8 cellular contexts compared by ENCODE assay signal in genomic region chr16:85420501-85421337, GRCh38.
DNase-seq lines count a peak whose midpoint lies in the region; ATAC-seq and TF ChIP-seq lines count a peak whose summit lies in the region.

No MANE protein-coding gene starts in this region.

- peaks cover 5% of the 10 kb centered on the region for H3K36me3 Mint-ChIP-seq in Caco-2 (ENCODE audit: insufficient read depth, unreplicated experiment)
- H3K36me3 Mint-ChIP-seq in T-helper 17 cell (ENCODE audit: low read depth), result no peaks in the 10 kb centered on the region

- peak overlapping the region; percentile 49 for H3K27ac Mint-ChIP-seq in Caco-2 (ENCODE audit: unreplicated experiment)
- H3K27ac Mint-ChIP-seq in T-helper 17 cell, result no peak overlapping the region

- H3K4me1 Mint-ChIP-seq in Caco-2 (ENCODE audit: low read depth, unreplicated experiment) (peaks cover 10% of the 10 kb centered on the region), T-helper 17 cell (peaks cover 4% of the 10 kb centered on the region)

- H3K36me3 ChIP-seq in Caco-2 (ENCODE audit: control insufficient read depth, insufficient read depth, low read length), result no peaks in the 10 kb centered on the region; the same call in 1 of the 2 replicates
- H3K36me3 ChIP-seq in ascending aorta, result no peaks in the 10 kb centered on the region

- peak; percentile 75 to 98 for TF ChIP-seq CTCF in Caco-2 (IDR thresholded peaks at IDR 0.05; ENCODE audit: insufficient read depth in 1 of 2, low read depth in 1 of 2, low read length in 1 of 2, severe bottlenecking in 1 of 2, unreplicated experiment in 1 of 2)
- TF ChIP-seq CTCF in ascending aorta (IDR thresholded peaks at IDR 0.05), result peak; percentile 99 to 100 (median 100)

- intact Hi-C loops in Caco-2 (cut with micrococcal nuclease; ENCODE audit: unreplicated experiment) (no loop called here), ascending aorta (cut with DNase I) (loop anchor here (1.0 to 10.0 kb wide), 5 partner anchors 24 to 294 kb away; no protein-coding TSS in a partner anchor)

- CTCF ChIA-PET in Caco-2 (lab: Charles Lee), result interaction anchor here (0.6 to 3.4 kb wide), 12 partner anchors 10 to 191 kb away, joined by 3 to 59 read pairs (median 4); no protein-coding TSS in a partner anchor

- H3K4me3 Mint-ChIP-seq in Caco-2 (ENCODE audit: unreplicated experiment), result no peak overlapping the region
- no peak overlapping the region for H3K4me3 Mint-ChIP-seq in T-helper 17 cell

- no peaks in the 10 kb centered on the region for H3K9me3 Mint-ChIP-seq in Caco-2 (ENCODE audit: unreplicated experiment)

- H3K27ac ChIP-seq in ascending aorta, result no peak overlapping the region

- BruUV-seq in Caco-2 (replicated peaks; lab: Mats Ljungman, UMichigan), result no TSS peak

- H3K9me3 ChIP-seq in Caco-2 (no peaks in the 10 kb centered on the region), T-helper 17 cell (ENCODE audit: control insufficient read depth, low read length, poor library complexity, severe bottlenecking) (no peaks in the 10 kb centered on the region), ascending aorta (no peaks in the 10 kb centered on the region)

- DNase-seq in Caco-2 (peak; percentile 39 to 67), T-helper 17 cell (peak; percentile 56 to 82 (median 69)), ascending aorta (ENCODE audit: low spot score in 2 of 2) (no peak), islet precursor cell (peak; percentile 76)
- DNase-seq in stimulated activated CD4-positive, alpha-beta T cell treated with anti-CD3 and anti-CD28 coated beads, Interleukin-4, amount 100 ng/mL, for 24 hours, result peak; percentile 75

- POLR2A ChIA-PET in Caco-2 (lab: Charles Lee), result no interaction called here

- H3K27me3 Mint-ChIP-seq in Caco-2 (ENCODE audit: insufficient read depth, unreplicated experiment) (no peaks in the 10 kb centered on the region), T-helper 17 cell (peaks cover 22% of the 10 kb centered on the region)

- H3K4me3 ChIP-seq in Caco-2 (ENCODE audit: low read depth, low read length) (no peak overlapping the region), ascending aorta (no peak overlapping the region)

- H3K27me3 ChIP-seq in Caco-2 (replicated peaks; ENCODE audit: control insufficient read depth, insufficient read depth, low read length) (no peaks in the 10 kb centered on the region), ascending aorta (no peaks in the 10 kb centered on the region)

- H3K4me1 ChIP-seq in Caco-2 (peaks cover 39% of the 10 kb centered on the region), ascending aorta (peaks cover 0 to 3% of the 10 kb centered on the region in 2 donors)

- ATAC-seq in HG03354 (IDR thresholded peaks at IDR 0.05; ENCODE audit: poor library complexity, severe bottlenecking, unreplicated experiment) (peak; percentile 52), T-helper 17 cell (peak; percentile 94), HG03159 (IDR thresholded peaks at IDR 0.05; ENCODE audit: unreplicated experiment) (no peak), HG02678 (IDR thresholded peaks at IDR 0.05; ENCODE audit: unreplicated experiment) (no peak)

Comparison
In these comparisons a context has a peak if more than half of its experiments do, and no peak if none do; other contexts are left out.
1. DNase-seq: peak in Caco-2 (2 of 2), T-helper 17 cell (3 of 3), islet precursor cell (single experiment) and stimulated activated CD4-positive, alpha-beta T cell treated with anti-CD3 and anti-CD28 coated beads, Interleukin-4, amount 100 ng/mL, for 24 hours (single experiment); none in ascending aorta (0 of 2).
2. ATAC-seq: peak in HG03354 (single experiment) and T-helper 17 cell (single experiment); none in HG03159 (single experiment) and HG02678 (single experiment).